In the genomic region with DNA sequence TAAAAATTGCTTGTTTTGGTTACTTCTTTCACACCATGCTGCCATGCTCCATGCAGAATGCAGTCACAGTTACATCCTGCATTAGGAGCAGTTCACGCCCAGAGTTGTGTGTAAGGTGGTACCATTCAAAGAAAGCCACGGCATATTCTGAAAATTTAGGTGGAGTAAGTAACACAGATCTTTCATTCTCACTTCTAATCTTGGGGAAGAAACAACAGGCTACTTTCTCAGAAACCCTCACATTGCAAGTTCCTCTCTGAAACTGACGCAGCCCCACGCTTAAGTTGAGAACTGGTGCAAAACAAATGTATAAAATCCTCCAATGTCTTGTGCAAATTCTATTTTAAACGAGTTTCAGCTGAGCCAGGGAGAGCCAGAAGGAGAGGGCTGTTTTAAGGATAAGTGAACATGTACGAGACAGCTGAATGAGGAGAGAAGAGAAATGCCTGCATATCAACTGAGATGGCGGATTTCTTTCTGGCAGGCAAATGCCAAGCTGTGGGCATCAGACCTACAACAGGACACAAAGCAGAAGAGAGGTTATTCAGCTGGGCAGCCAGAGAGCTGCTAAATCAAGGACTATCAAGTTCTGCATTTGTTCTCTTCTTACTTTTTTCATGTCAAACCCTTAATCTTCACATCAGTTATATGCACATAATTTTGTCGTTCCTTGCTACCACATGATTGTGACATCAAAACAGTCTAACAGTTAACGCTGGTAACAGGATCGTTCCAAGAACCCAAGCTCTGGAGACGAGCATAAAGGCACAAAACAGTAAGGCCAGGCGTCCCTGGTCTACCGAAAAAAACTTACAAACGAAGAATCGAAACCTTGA, we compare ENCODE assay signal across 12 cellular contexts. TPM values are rescaled to one million over a fixed set of nuclear protein-coding genes. Genes with fewer than 3 reads are reported as not detected.
A peak's percentile ranks its signal among the peaks of the same experiment; 100 is the strongest.
DNase-seq lines count a peak whose midpoint lies in the region; ATAC-seq and TF ChIP-seq lines count a peak whose summit lies in the region.
"Had no signal": no experiment of that assay in that cellular context is flagged by ENCODE, and none has a peak within 500 bp of the region (broad histone marks: within the 10 kb centered on the region; RNA-seq: fewer than 3 reads in every experiment).

No MANE protein-coding gene starts in this region.

- H3K4me2 ChIP-seq in GM23248 (ENCODE audit: unreplicated experiment) = no peak overlapping the region
- H3K4me2 ChIP-seq: smooth muscle cell had no signal

- in situ Hi-C loops in GM23248 (cut with MboI) = loop anchor here (10.0 to 25.0 kb wide), 2 partner anchors 203 to 516 kb away; no protein-coding TSS in a partner anchor

- ATAC-seq in HG03108 (IDR thresholded peaks at IDR 0.05; ENCODE audit: unreplicated experiment) (peak; percentile 27), GM18861 (IDR thresholded peaks at IDR 0.05; ENCODE audit: unreplicated experiment) (no peak), GM21528 (IDR thresholded peaks at IDR 0.05; ENCODE audit: low FRiP score, unreplicated experiment) (no peak)
- peak; percentile 72 to 74 for ATAC-seq in natural killer cell treated with Interleukin-12 subunit alpha and Interleukin-12 subunit beta and Interleukin-15 and Interleukin-18, amount 100 ng/mL, for 72 hours

- peak overlapping the region; percentile 57 for H3K27ac Mint-ChIP-seq in Caco-2 (ENCODE audit: unreplicated experiment)
- H3K27ac Mint-ChIP-seq in activated naive CD4-positive, alpha-beta T cell treated with anti-CD3 and anti-CD28 coated beads, Interleukin-2, amount 50 U/mL, for 24 hours = peak overlapping the region; percentile 99
- H3K27ac Mint-ChIP-seq in natural killer cell treated with Interleukin-12 subunit alpha and Interleukin-12 subunit beta and Interleukin-15 and Interleukin-18, amount 100 ng/mL, for 72 hours = peak overlapping the region; percentile 98 to 99

- H3K4me3 Mint-ChIP-seq in Caco-2 (ENCODE audit: unreplicated experiment) = no peak overlapping the region
- H3K4me3 Mint-ChIP-seq in activated naive CD4-positive, alpha-beta T cell treated with anti-CD3 and anti-CD28 coated beads, Interleukin-2, amount 50 U/mL, for 24 hours = peak overlapping the region; percentile 94
- H3K4me3 Mint-ChIP-seq in natural killer cell treated with Interleukin-12 subunit alpha and Interleukin-12 subunit beta and Interleukin-15 and Interleukin-18, amount 100 ng/mL, for 72 hours = peak overlapping the region; percentile 95

- no peak overlapping the region for H3K4me3 ChIP-seq in Caco-2 (ENCODE audit: low read depth, low read length)
- no peak overlapping the region for H3K4me3 ChIP-seq in GM23248
- H3K4me3 ChIP-seq: left ventricle myocardium inferior, smooth muscle cell had no signal

- BruUV-seq in Caco-2 (replicated peaks; lab: Mats Ljungman, UMichigan) = no TSS peak

- H2AFZ ChIP-seq in GM23248 = no peak overlapping the region

- DNase-seq in Caco-2 (no peak), NCI-H774 (lab: John Stamatoyannopoulos, UW) (no peak), GM23248 (no peak)
- no peak for DNase-seq in natural killer cell treated with Interleukin-12 subunit alpha and Interleukin-12 subunit beta and Interleukin-15 and Interleukin-18, amount 100 ng/mL, for 72 hours (ENCODE audit: low spot score)
- DNase-seq: DMS79, left ventricle myocardium inferior, NCI-H2171 treated with DMSO at 0.1 percent for 48 hours had no signal

- H3K9ac ChIP-seq in GM23248 = no peak overlapping the region

- TF ChIP-seq CTCF in Caco-2 (IDR thresholded peaks at IDR 0.05; ENCODE audit: insufficient read depth in 1 of 2, low read depth in 1 of 2, low read length in 1 of 2, severe bottlenecking in 1 of 2, unreplicated experiment in 1 of 2) = no peak

- no peak overlapping the region for H3K27ac ChIP-seq in GM23248
- H3K27ac ChIP-seq: left ventricle myocardium inferior had no signal

- no peaks in the 10 kb centered on the region for H3K27me3 ChIP-seq in Caco-2 (replicated peaks; ENCODE audit: control insufficient read depth, insufficient read depth, low read length)
- no peaks in the 10 kb centered on the region for H3K27me3 ChIP-seq in GM23248 (replicated peaks; ENCODE audit: insufficient read depth)

- no peaks in the 10 kb centered on the region; the same call in 1 of the 2 replicates for H3K79me2 ChIP-seq in GM23248 (ENCODE audit: insufficient read depth)

- POLR2A ChIA-PET in Caco-2 (lab: Charles Lee) = no interaction called here

- no peaks in the 10 kb centered on the region for H3F3A ChIP-seq in GM23248 (ENCODE audit: insufficient read depth)

- no peaks in the 10 kb centered on the region for H3K9me3 Mint-ChIP-seq in Caco-2 (ENCODE audit: unreplicated experiment)
- H3K9me3 Mint-ChIP-seq in activated naive CD4-positive, alpha-beta T cell treated with anti-CD3 and anti-CD28 coated beads, Interleukin-2, amount 50 U/mL, for 24 hours = no peaks in the 10 kb centered on the region
- H3K9me3 Mint-ChIP-seq in natural killer cell treated with Interleukin-12 subunit alpha and Interleukin-12 subunit beta and Interleukin-15 and Interleukin-18, amount 100 ng/mL, for 72 hours = no peaks in the 10 kb centered on the region

- H3K9me3 ChIP-seq in Caco-2 (no peaks in the 10 kb centered on the region), GM23248 (ENCODE audit: low read depth) (no peaks in the 10 kb centered on the region)
- H3K9me3 ChIP-seq: left ventricle myocardium inferior had no signal

- peaks cover 60% of the 10 kb centered on the region for H3K36me3 Mint-ChIP-seq in Caco-2 (ENCODE audit: insufficient read depth, unreplicated experiment)
- H3K36me3 Mint-ChIP-seq in activated naive CD4-positive, alpha-beta T cell treated with anti-CD3 and anti-CD28 coated beads, Interleukin-2, amount 50 U/mL, for 24 hours = peaks cover 6% of the 10 kb centered on the region
- peaks cover 29% of the 10 kb centered on the region for H3K36me3 Mint-ChIP-seq in natural killer cell treated with Interleukin-12 subunit alpha and Interleukin-12 subunit beta and Interleukin-15 and Interleukin-18, amount 100 ng/mL, for 72 hours

- no peaks in the 10 kb centered on the region for H4K20me1 ChIP-seq in GM23248 (ENCODE audit: insufficient read depth)

- H3K27me3 Mint-ChIP-seq in Caco-2 (ENCODE audit: insufficient read depth, unreplicated experiment) = no peaks in the 10 kb centered on the region
- no peaks in the 10 kb centered on the region for H3K27me3 Mint-ChIP-seq in activated naive CD4-positive, alpha-beta T cell treated with anti-CD3 and anti-CD28 coated beads, Interleukin-2, amount 50 U/mL, for 24 hours
- H3K27me3 Mint-ChIP-seq in natural killer cell treated with Interleukin-12 subunit alpha and Interleukin-12 subunit beta and Interleukin-15 and Interleukin-18, amount 100 ng/mL, for 72 hours = no peaks in the 10 kb centered on the region

- H3K4me1 Mint-ChIP-seq in Caco-2 (ENCODE audit: low read depth, unreplicated experiment) = no peaks in the 10 kb centered on the region
- peaks cover 78% of the 10 kb centered on the region for H3K4me1 Mint-ChIP-seq in activated naive CD4-positive, alpha-beta T cell treated with anti-CD3 and anti-CD28 coated beads, Interleukin-2, amount 50 U/mL, for 24 hours
- peaks cover 71 to 74% of the 10 kb centered on the region in 2 donors for H3K4me1 Mint-ChIP-seq in natural killer cell treated with Interleukin-12 subunit alpha and Interleukin-12 subunit beta and Interleukin-15 and Interleukin-18, amount 100 ng/mL, for 72 hours (ENCODE audit: low read depth in 2 of 2)

- no peaks in the 10 kb centered on the region for H3K4me1 ChIP-seq in Caco-2
- H3K4me1 ChIP-seq in GM23248 (ENCODE audit: insufficient read depth) = peaks cover 7% of the 10 kb centered on the region; the same call in 1 of the 2 replicates

- intact Hi-C loops in Caco-2 (cut with micrococcal nuclease; ENCODE audit: unreplicated experiment) = loop anchor here (5.0 kb wide), 1 partner anchor 43 kb away; no protein-coding TSS in a partner anchor

- CTCF ChIA-PET in Caco-2 (lab: Charles Lee) = no interaction called here

- H3K36me3 ChIP-seq in Caco-2 (ENCODE audit: control insufficient read depth, insufficient read depth, low read length) (no peaks in the 10 kb centered on the region; the same call in 1 of the 2 replicates), GM23248 (ENCODE audit: low read depth) (no peaks in the 10 kb centered on the region)
- H3K36me3 ChIP-seq: left ventricle myocardium inferior had no signal

- H3K9me2 ChIP-seq in GM23248 (ENCODE audit: insufficient read depth) = no peaks in the 10 kb centered on the region

- 83 to 84% methylated on average over 15 of the region's 15 CpGs for WGBS in GM23248 (ENCODE audit: low coverage in 1 of 2, low lambda C conversion rate in 2 of 2, missing lambda C conversion rate in 2 of 2), 2 experiments

RNA-seq across cellular contexts. Expression of gene ARL4C, which starts 6.4 kb away (rescaled TPM):
- 76.0 and 81.2 TPM in 2 replicates for total RNA-seq in Caco-2 (2022)
- total RNA-seq in natural killer cell treated with Interleukin-12 subunit alpha and Interleukin-12 subunit beta and Interleukin-15 and Interleukin-18, amount 100 ng/mL, for 72 hours = 100 to 1,000 TPM in 1 of 2 donors, 10 to 100 TPM in 1; 99.5 to 136 TPM
- total RNA-seq in GM23248 (2014; rRNA removed; shearing (Covaris generic)) = 2.4 and 4.8 TPM in 2 replicates
- polyA plus RNA-seq in GM23248 (2016; fragmentation: Nextera tagmentation; extraction: Ambion mirVana) = 1.3 and 1.4 TPM in 2 replicates

Comparison
In these comparisons a context has a peak if more than half of its experiments do, and no peak if none do; other contexts are left out.
1. ATAC-seq: peak in HG03108 (single experiment) and natural killer cell treated with Interleukin-12 subunit alpha and Interleukin-12 subunit beta and Interleukin-15 and Interleukin-18, amount 100 ng/mL, for 72 hours (2 of 2); none in GM18861 (single experiment) and GM21528 (single experiment).
2. RNA of gene ARL4C, which starts 6.4 kb away (total RNA-seq): 99.5 to 136 TPM in natural killer cell treated with Interleukin-12 subunit alpha and Interleukin-12 subunit beta and Interleukin-15 and Interleukin-18, amount 100 ng/mL, for 72 hours and 76.0 to 81.2 TPM in Caco-2; 2.4 to 4.8 TPM in GM23248; every median in the first group is over 10 times any median in the second.
3. Peak in every context shown above with its lines, with median percentiles within 50 percentile points of each other: H3K27ac Mint-ChIP-seq.